ENCODE assay signal across 8 cellular contexts in the genomic region with DNA sequence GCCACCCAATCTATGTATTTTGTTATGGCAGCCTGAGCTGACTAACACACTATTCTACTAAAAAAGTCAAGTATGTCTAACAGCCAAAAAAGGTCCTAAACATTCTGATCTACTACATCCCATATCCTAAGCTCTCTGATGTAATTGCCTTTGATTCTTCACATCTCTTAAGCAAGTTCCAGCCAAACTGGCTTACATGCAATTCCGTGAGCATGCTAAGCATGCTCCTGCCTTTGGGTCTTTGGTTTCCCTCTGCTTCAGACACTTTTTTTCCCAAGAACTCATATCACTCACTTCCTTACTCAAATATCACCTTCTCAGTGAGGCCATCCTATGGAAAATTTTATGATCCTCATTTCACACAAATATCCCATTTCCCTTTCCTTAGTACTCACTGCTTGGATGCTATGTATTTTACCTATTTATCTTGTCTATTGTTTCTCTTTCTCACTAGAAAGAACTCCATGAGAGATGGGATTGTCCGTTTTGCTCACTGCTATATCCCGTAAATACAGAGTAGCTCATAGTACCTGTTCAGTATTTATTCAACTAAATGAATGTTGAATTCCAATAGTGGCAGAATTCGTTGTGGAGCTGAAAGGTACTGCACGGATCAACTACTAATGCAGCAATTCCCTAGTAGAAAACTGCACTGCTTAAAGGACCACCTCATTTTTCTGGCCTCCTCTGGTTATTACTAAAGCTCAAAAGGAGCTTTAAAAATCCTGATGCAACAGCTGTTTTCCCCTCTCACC. TPM values are rescaled to one million over a fixed set of nuclear protein-coding genes. Genes with fewer than 3 reads are reported as not detected.
DNase-seq lines count a peak whose midpoint lies in the region; ATAC-seq lines count a peak whose summit lies in the region.

No MANE protein-coding gene starts in this region.

- in situ Hi-C loops in G401 (cut with HindIII; ENCODE audit: low sequenced_read_pairs) (no loop called here), KBM-7 (cut with MboI; ENCODE audit: low pct_unique_long_range_greater_than_20kb, low sequenced_read_pairs) (no loop called here)

- H3K4me3 ChIP-seq in duodenal mucosa (ENCODE audit: low read depth in 1 of 2, low read length in 2 of 2) = peak overlapping the region; percentile 89 to 93

- no peaks in the 10 kb centered on the region for H3K9me3 ChIP-seq in duodenal mucosa (ENCODE audit: control insufficient read depth in 1 of 2, low read length in 2 of 2)

- H3K27ac ChIP-seq in duodenal mucosa (ENCODE audit: low read depth, low read length) = no peak overlapping the region

- H3K9ac ChIP-seq in duodenal mucosa (ENCODE audit: low read depth in 1 of 2, low read length in 2 of 2) = peak overlapping the region; percentile 48 to 78

- no peak for ATAC-seq in HG03460 (IDR thresholded peaks at IDR 0.05; ENCODE audit: unreplicated experiment)

- H3K27me3 ChIP-seq in duodenal mucosa (ENCODE audit: control insufficient read depth in 1 of 2, insufficient read depth in 2 of 2, low read length in 2 of 2) = no peaks in the 10 kb centered on the region

- H3K36me3 ChIP-seq in duodenal mucosa (ENCODE audit: control insufficient read depth in 1 of 2, insufficient read depth in 2 of 2, low read length in 2 of 2) = no peaks in the 10 kb centered on the region

- peak; percentile 62 for DNase-seq in G401 (ENCODE audit: low spot score)
- peak; percentile 55 for DNase-seq in NCI-H82 (lab: John Stamatoyannopoulos, UW)
- DNase-seq in retina = peak; percentile 17
- no peak for DNase-seq in NCI-H2107 treated with DMSO at 0.1 percent for 48 hours (lab: John Stamatoyannopoulos, UW; ENCODE audit: unreplicated experiment)
- no peak for DNase-seq in KBM-7
- no peak for DNase-seq in HK-2 (ENCODE audit: unreplicated experiment)

- H3K4me1 ChIP-seq in duodenal mucosa (ENCODE audit: control insufficient read depth in 1 of 2, insufficient read depth in 2 of 2, low read length in 2 of 2) = peaks cover 27 to 45% of the 10 kb centered on the region in 2 donors

RNA-seq across cellular contexts. Expression of gene SLC12A2, which starts 2.3 kb away (rescaled TPM):
- 10.6 and 11.3 TPM in 2 replicates for total RNA-seq in G401 (2014; rRNA removed; shearing (Covaris generic))

Comparison
In these comparisons a context has a peak if more than half of its experiments do, and no peak if none do; other contexts are left out.
1. DNase-seq: peak in G401 (single experiment), NCI-H82 (single experiment) and retina (single experiment); none in NCI-H2107 treated with DMSO at 0.1 percent for 48 hours (single experiment), KBM-7 (single experiment) and HK-2 (single experiment).